ENCODE assay signal across 25 cellular contexts in the genomic region with DNA sequence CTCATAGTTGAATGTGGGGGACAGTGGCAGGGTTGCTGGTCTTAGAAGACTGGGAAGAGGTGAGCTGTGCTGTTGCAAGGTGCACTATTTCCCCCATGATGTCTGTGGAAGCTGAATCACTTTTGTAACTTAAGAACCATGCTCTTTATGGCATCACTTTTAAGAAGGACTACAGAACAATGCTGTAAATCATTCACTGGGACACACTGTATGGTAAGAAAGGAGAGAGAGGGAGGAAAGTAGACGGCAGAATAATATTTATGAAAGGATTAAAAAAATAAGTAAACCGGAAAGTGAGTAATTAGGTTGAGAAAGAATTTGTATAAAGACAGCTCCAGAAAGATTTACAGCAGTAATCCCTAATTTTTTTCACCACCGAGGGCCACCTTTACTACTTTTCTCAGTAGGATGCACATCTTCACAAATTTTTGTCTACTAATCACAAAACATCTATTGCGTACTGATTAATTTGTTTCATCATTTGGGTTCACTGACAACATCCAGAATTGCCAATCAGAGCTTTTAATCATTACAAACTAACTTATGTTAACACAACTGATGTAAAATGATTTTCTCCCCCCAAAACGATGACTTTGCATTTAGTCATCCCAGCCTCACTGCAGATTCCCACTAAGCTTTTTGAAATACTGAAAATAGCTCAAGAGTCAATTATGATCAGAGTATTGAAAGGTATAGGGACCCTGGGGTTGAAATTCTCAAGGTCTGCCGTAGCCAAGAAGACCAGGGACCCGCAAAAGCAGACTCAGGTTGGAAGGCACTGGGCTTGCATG.
"Had no signal": no experiment of that assay in that cellular context is flagged by ENCODE, and none has a peak within 500 bp of the region (broad histone marks: within the 10 kb centered on the region; RNA-seq: fewer than 3 reads in every experiment).

No MANE protein-coding gene starts in this region.

- H3K27ac ChIP-seq: breast epithelium, gastrocnemius medialis, heart left ventricle, left lung, ovary, psoas muscle, tibial nerve had no signal

- H3K36me3 ChIP-seq: breast epithelium, gastrocnemius medialis, heart left ventricle, left lung, ovary, tibial nerve had no signal

- H3K27me3 ChIP-seq: breast epithelium, gastrocnemius medialis, heart left ventricle, left lung, ovary, tibial nerve had no signal

- H3K9me3 ChIP-seq: breast epithelium, gastrocnemius medialis, heart left ventricle, left lung, ovary, psoas muscle, tibial nerve had no signal

- H3K4me1 ChIP-seq: breast epithelium, gastrocnemius medialis, psoas muscle had no signal

- FAIRE-seq: colon, islet of Langerhans, TTC549 had no signal

- H3K4me3 ChIP-seq: breast epithelium, gastrocnemius medialis, heart left ventricle, left lung, lung, ovary, psoas muscle, tibial nerve had no signal

- ATAC-seq: activated T-cell treated with anti-CD3 and anti-CD28 coated beads, Interleukin-2, amount 50 U/mL, for 4 hours; esophagus mucosa; gastrocnemius medialis; heart left ventricle; left lung; natural killer cell; psoas muscle; right cardiac atrium; WTC11 had no signal

- DNase-seq: activated CD4-positive, alpha-beta T cell treated with anti-CD3 and anti-CD28 coated beads, Interleukin-2, amount 50 U/mL, for 4 hours; activated CD8-positive, alpha-beta memory T cell treated with anti-CD3 and anti-CD28 coated beads for 24 hours; activated CD8-positive, alpha-beta memory T cell treated with anti-CD3 and anti-CD28 coated beads, Interleukin-2, amount 50 U/mL, for 48 hours; activated naive CD4-positive, alpha-beta T cell; activated T-cell treated with anti-CD3 and anti-CD28 coated beads, Interleukin-2, amount 50 U/mL, for 4 hours; effector memory CD4-positive, alpha-beta T cell; gastrocnemius medialis; heart left ventricle; left lung; midbrain; natural killer cell; ovary; psoas muscle; right cardiac atrium; stimulated activated CD4-positive, alpha-beta T cell treated with anti-CD3 and anti-CD28 coated beads, Interleukin-1b, Interleukin-23, amount 100 ng/mL, for 48 hours; substantia nigra; T-helper 1 cell had no signal
